Comparison of ENCODE assay signal across 1 cellular context in genomic region chr10:70115948-70116682, GRCh38.
TF ChIP-seq lines count a peak whose summit lies in the region.

No MANE protein-coding gene starts in this region.

TF ChIP-seq in H1, 55 proteins besides CTCF, POLR2A, EP300 and RAD21:
- peak; percentile 58 for TF ChIP-seq CREB1 (IDR thresholded peaks at IDR 0.05)
- no peak for TF ChIP-seq GABPA (IDR thresholded peaks at IDR 0.05; ENCODE audit: borderline replicate concordance, insufficient read depth, low read length)
TF ChIP-seq in H1: peak in this region for 1.
